ENCODE assay signal across 8 cellular contexts in the genomic region with DNA sequence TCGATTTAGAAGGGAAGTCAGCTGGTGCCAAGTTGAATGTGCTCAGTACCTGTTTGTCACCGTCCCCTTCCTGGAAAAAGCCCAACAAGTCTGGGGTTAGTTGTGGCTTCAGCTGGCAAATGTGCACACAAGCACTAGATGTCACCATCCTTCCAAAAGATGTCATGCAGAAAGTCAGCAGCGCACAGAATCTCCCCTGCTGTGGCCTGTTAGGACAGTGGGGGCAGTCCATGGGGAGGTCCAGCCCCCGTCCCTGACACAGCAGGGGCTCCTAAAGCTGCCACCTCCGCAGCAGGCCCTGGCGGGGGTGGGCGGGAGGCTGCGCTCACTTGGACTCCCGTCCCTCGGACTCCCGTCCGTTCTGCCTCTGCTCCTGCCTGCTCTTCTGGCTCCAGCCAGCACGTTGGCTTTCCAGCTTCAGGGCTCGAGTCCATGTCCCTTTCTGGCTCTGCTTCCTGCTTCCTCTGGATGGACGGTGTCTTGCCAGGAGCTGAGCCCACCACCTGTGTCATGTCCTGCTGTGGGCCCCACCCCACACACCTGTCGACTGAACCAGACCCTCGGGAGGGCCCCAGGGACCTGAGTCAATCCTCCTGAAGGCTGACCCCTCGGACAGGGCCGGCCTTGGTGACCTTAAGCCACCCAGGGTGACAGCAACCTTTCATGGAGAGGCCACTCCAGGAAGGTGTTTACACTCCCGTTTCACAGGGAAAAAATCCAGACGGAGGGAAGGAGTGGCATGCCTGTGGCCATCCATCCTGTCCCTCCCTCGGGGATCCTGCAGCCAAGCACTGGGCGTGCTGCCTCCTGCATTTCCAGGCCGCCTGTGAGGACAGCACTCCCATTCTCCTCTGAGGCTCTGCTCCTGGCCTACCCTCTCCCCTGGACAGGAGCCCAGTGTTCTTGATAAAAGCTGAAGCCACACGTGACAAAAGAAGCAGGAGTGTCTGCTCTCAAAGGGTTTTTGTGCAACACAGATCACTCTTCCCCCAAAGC. TPM values are rescaled to one million over a fixed set of nuclear protein-coding genes. Genes with fewer than 3 reads are reported as not detected.
DNase-seq lines count a peak whose midpoint lies in the region; ATAC-seq and TF ChIP-seq lines count a peak whose summit lies in the region.

No MANE protein-coding gene starts in this region.

- peak; percentile 22 for DNase-seq in GM12864 (ENCODE audit: low read depth)
- peak; percentile 75 for DNase-seq in NCI-H1092 treated with DMSO at 0.1 percent for 48 hours (lab: John Stamatoyannopoulos, UW)
- peak; percentile 32 for DNase-seq in activated CD4-positive, alpha-beta T cell treated with anti-CD3 and anti-CD28 coated beads, Interleukin-2, amount 50 U/mL, for 1 hour
- DNase-seq in epithelial cell of proximal tubule (ENCODE audit: low read depth), result no peak
- peak; percentile 50 for DNase-seq in stromal cell of bone marrow (ENCODE audit: low read depth)
- DNase-seq in effector CD8-positive, alpha-beta T cell (lab: John Stamatoyannopoulos, UW), result no peak

- TF ChIP-seq CTCF in GM12864 (IDR thresholded peaks at IDR 0.05; ENCODE audit: low read depth, low read length, missing control alignments) (peak; percentile 51), epithelial cell of proximal tubule (conservative IDR thresholded peaks at IDR 0.05; ENCODE audit: low read depth, low read length) (peak; percentile 51)

- no peaks in the 10 kb centered on the region for H3K36me3 ChIP-seq in muscle layer of colon (ENCODE audit: insufficient read depth, low read length)

- no peak for ATAC-seq in HG02852 (IDR thresholded peaks at IDR 0.05; ENCODE audit: unreplicated experiment)

- H3K27ac ChIP-seq in muscle layer of colon (ENCODE audit: low read depth, low read length), result peak overlapping the region; percentile 4

- no peaks in the 10 kb centered on the region for H3K27me3 ChIP-seq in muscle layer of colon (ENCODE audit: control insufficient read depth in 1 of 2, insufficient read depth in 2 of 2, low read length in 2 of 2)

- peaks cover 14% of the 10 kb centered on the region for H3K4me1 ChIP-seq in muscle layer of colon (ENCODE audit: insufficient read depth, low read length)

- H3K9me3 ChIP-seq in muscle layer of colon (ENCODE audit: low read length), result no peaks in the 10 kb centered on the region

- H3K4me3 ChIP-seq in GM12864 (ENCODE audit: low read depth, low read length), result no peak overlapping the region
- no peak overlapping the region for H3K4me3 ChIP-seq in epithelial cell of proximal tubule (ENCODE audit: low read depth, low read length)
- peak overlapping the region in 1 of 2 donors; percentile 31 for H3K4me3 ChIP-seq in muscle layer of colon (ENCODE audit: low read depth in 1 of 2, low read length in 2 of 2)

- H3K9ac ChIP-seq in muscle layer of colon (ENCODE audit: low read length), result no peak overlapping the region

RNA-seq across cellular contexts. Expression of gene RAB17, which starts 8.5 kb away (rescaled TPM):
- 0.94 and 6.1 TPM in 2 replicates for total RNA-seq in epithelial cell of proximal tubule

RNA-seq across cellular contexts. Expression of gene PRLH, which starts 15.7 kb away (rescaled TPM):
- not detected in 2 replicates for total RNA-seq in epithelial cell of proximal tubule

RNA-seq across cellular contexts. Expression of gene LRRFIP1, which starts 45.3 kb away (rescaled TPM):
- 69.0 and 81.9 TPM in 2 replicates for total RNA-seq in epithelial cell of proximal tubule

Comparison
In these comparisons a context has a peak if more than half of its experiments do, and no peak if none do; other contexts are left out.
1. DNase-seq: peak in GM12864 (single experiment), NCI-H1092 treated with DMSO at 0.1 percent for 48 hours (single experiment), activated CD4-positive, alpha-beta T cell treated with anti-CD3 and anti-CD28 coated beads, Interleukin-2, amount 50 U/mL, for 1 hour (single experiment) and stromal cell of bone marrow (single experiment); none in epithelial cell of proximal tubule (single experiment) and effector CD8-positive, alpha-beta T cell (single experiment).